Comparison of ENCODE assay signal across 8 cellular contexts in genomic region chr19:31350033-31350692, GRCh38. TPM values are rescaled to one million over a fixed set of nuclear protein-coding genes. Genes with fewer than 3 reads are reported as not detected.
DNase-seq lines count a peak whose midpoint lies in the region; ATAC-seq, FAIRE-seq and TF ChIP-seq lines count a peak whose summit lies in the region.

No MANE protein-coding gene starts in this region.

- intact Hi-C loops in kidney (cut with DNase I): no loop called here
- intact Hi-C loops in testis (cut with DNase I; ENCODE audit: low total_unique reads): no loop called here

- no peak for TF ChIP-seq CTCF in astrocyte of the cerebellum (IDR thresholded peaks at IDR 0.05; ENCODE audit: low read depth, low read length, missing control alignments)
- no peak for TF ChIP-seq CTCF in kidney (IDR thresholded peaks at IDR 0.05; ENCODE audit: borderline replicate concordance, extremely low read depth, insufficient read depth)
- no peak for TF ChIP-seq CTCF in testis (IDR thresholded peaks at IDR 0.05)
- TF ChIP-seq CTCF in D721Med (IDR thresholded peaks at IDR 0.05; ENCODE audit: insufficient read depth, missing control alignments): no peak

- peaks cover 0 to 8% of the 10 kb centered on the region in 2 donors for H3K4me1 ChIP-seq in kidney (ENCODE audit: control insufficient read depth in 1 of 2, insufficient read depth in 1 of 2, low read depth in 1 of 2, low read length in 2 of 2)
- peaks cover 14% of the 10 kb centered on the region for H3K4me1 ChIP-seq in testis

- H3K9me3 ChIP-seq in kidney (ENCODE audit: control insufficient read depth in 1 of 2, low read length in 2 of 2) (no peaks in the 10 kb centered on the region), testis (no peaks in the 10 kb centered on the region)

- no peaks in the 10 kb centered on the region for H3K27me3 ChIP-seq in testis

- H3K4me3 ChIP-seq in astrocyte of the cerebellum (ENCODE audit: low read depth, low read length) (peak overlapping the region; percentile 77), kidney (ENCODE audit: low read length in 2 of 2) (peak overlapping the region in 1 of 2 donors; percentile 56), testis (peak overlapping the region; percentile 85 to 94)

- FAIRE-seq in kidney (lab: Jason Lieb, UNC): no peak
- no peak for FAIRE-seq in D721Med (lab: Jason Lieb, UNC)

- peak overlapping the region in 1 of 2 donors; percentile 55 for H3K9ac ChIP-seq in kidney (ENCODE audit: low read length in 2 of 2)

- no peak for ATAC-seq in HG02852 (IDR thresholded peaks at IDR 0.05; ENCODE audit: unreplicated experiment)

- H3K27ac ChIP-seq in kidney (ENCODE audit: low read depth in 2 of 2, low read length in 2 of 2) (peak overlapping the region; percentile 47 to 51), testis (peak overlapping the region; percentile 88 to 93)

- DNase-seq in NOMO-1 treated with DMSO at 0.1 percent for 48 hours (lab: John Stamatoyannopoulos, UW; ENCODE audit: unreplicated experiment) (peak; percentile 15), NOMO-1 (lab: John Stamatoyannopoulos, UW; ENCODE audit: unreplicated experiment in 2 of 2) (no peak), astrocyte of the cerebellum (ENCODE audit: low read depth) (no peak), kidney (peak; percentile 81), testis (no peak), LoVo (ENCODE audit: low spot score) (no peak), D721Med (ENCODE audit: insufficient read length, low spot score) (no peak)

- no peak for TF ChIP-seq POLR2A in testis (IDR thresholded peaks at IDR 0.05)

- in situ Hi-C loops in astrocyte of the cerebellum (cut with HindIII; ENCODE audit: low sequenced_read_pairs): no loop called here

- H3K36me3 ChIP-seq in kidney (ENCODE audit: control insufficient read depth in 1 of 2, insufficient read depth in 2 of 2, low read length in 2 of 2) (no peaks in the 10 kb centered on the region), testis (ENCODE audit: low read depth, missing control alignments) (no peaks in the 10 kb centered on the region)

- 0% methylated on average over 6 to 34 of the region's 61 CpGs for WGBS in testis, 2 donors

RNA-seq across cellular contexts. Expression of gene TSHZ3, which starts 0.9 kb away (rescaled TPM):
- total RNA-seq in kidney: 8.4 TPM
- polyA plus RNA-seq in kidney (ENCODE audit: insufficient read depth, low read depth, low replicate concordance): 1.7 TPM
- 10 to 100 TPM in 1 of 2 donors, 1 to 10 TPM in 1; 8.0 to 12.7 TPM for total RNA-seq in testis
- 6.8 TPM for polyA plus RNA-seq in testis (ENCODE audit: insufficient read depth, low read depth, low replicate concordance)

Comparison
In these comparisons a context has a peak if more than half of its experiments do, and no peak if none do; other contexts are left out.
1. DNase-seq: peak in NOMO-1 treated with DMSO at 0.1 percent for 48 hours (single experiment) and kidney (single experiment); none in NOMO-1 (0 of 2), astrocyte of the cerebellum (single experiment), testis (single experiment), LoVo (single experiment) and D721Med (single experiment).